12 cellular contexts compared by ENCODE assay signal in genomic region chr16:30562021-30562420, GRCh38. TPM values are rescaled to one million over a fixed set of nuclear protein-coding genes. Genes with fewer than 3 reads are reported as not detected.
A peak's percentile ranks its signal among the peaks of the same experiment; 100 is the strongest.
DNase-seq lines count a peak whose midpoint lies in the region; ATAC-seq and TF ChIP-seq lines count a peak whose summit lies in the region.
"Had no signal": no experiment of that assay in that cellular context is flagged by ENCODE, and none has a peak within 500 bp of the region (broad histone marks: within the 10 kb centered on the region; RNA-seq: fewer than 3 reads in every experiment).

No MANE protein-coding gene starts in this region.

- H3K4me2 ChIP-seq in BLaER1 treated with 17β-estradiol and CSF1 and Interleukin-3, amounts not matched to agents 10 nM and 100 nM = peak overlapping the region; percentile 74 to 98 (median 90)

- peaks cover 29 to 56% (median 44%) of the 10 kb centered on the region in 10 experiments for H3K4me1 ChIP-seq in BLaER1 treated with 17β-estradiol and CSF1 and Interleukin-3, amounts not matched to agents 10 nM and 100 nM
- peaks cover 5% of the 10 kb centered on the region for H3K4me1 ChIP-seq in colonic mucosa

- H3K36me3 Mint-ChIP-seq in natural killer cell treated with Interleukin-12 subunit alpha and Interleukin-12 subunit beta and Interleukin-15 and Interleukin-18, amount 100 ng/mL, for 72 hours = no peaks in the 10 kb centered on the region

- H3K27me3 ChIP-seq in BLaER1 treated with 17β-estradiol and CSF1 and Interleukin-3, amounts not matched to agents 10 nM and 100 nM = peaks cover 8 to 40% (median 31%) of the 10 kb centered on the region in 11 experiments; a peak in 21 of 22 replicates
- no peaks in the 10 kb centered on the region for H3K27me3 ChIP-seq in colonic mucosa

- H3K4me3 ChIP-seq in BLaER1 treated with 17β-estradiol and CSF1 and Interleukin-3, amounts not matched to agents 10 nM and 100 nM = peak overlapping the region in 9 of 10 experiments; percentile 49 to 70 (median 58); a peak in 14 of 20 replicates
- H3K4me3 ChIP-seq in GM08714 (ENCODE audit: low read length) (peak overlapping the region; percentile 47; the same call in 1 of the 2 replicates), colonic mucosa (peak overlapping the region; percentile 40)

- no peaks in the 10 kb centered on the region for H4K20me1 ChIP-seq in BLaER1 treated with 17β-estradiol and CSF1 and Interleukin-3, amounts not matched to agents 10 nM and 100 nM

- no peaks in the 10 kb centered on the region for H3K36me3 ChIP-seq in BLaER1 treated with 17β-estradiol and CSF1 and Interleukin-3, amounts not matched to agents 10 nM and 100 nM
- no peaks in the 10 kb centered on the region for H3K36me3 ChIP-seq in colonic mucosa

- H3K27ac Mint-ChIP-seq in natural killer cell treated with Interleukin-12 subunit alpha and Interleukin-12 subunit beta and Interleukin-15 and Interleukin-18, amount 100 ng/mL, for 72 hours = peak overlapping the region; percentile 86 to 96

- no peaks in the 10 kb centered on the region for H3K27me3 Mint-ChIP-seq in natural killer cell treated with Interleukin-12 subunit alpha and Interleukin-12 subunit beta and Interleukin-15 and Interleukin-18, amount 100 ng/mL, for 72 hours

- no peaks in the 10 kb centered on the region for H3K9me3 Mint-ChIP-seq in natural killer cell treated with Interleukin-12 subunit alpha and Interleukin-12 subunit beta and Interleukin-15 and Interleukin-18, amount 100 ng/mL, for 72 hours

- ATAC-seq in natural killer cell treated with Interleukin-12 subunit alpha and Interleukin-12 subunit beta and Interleukin-15 and Interleukin-18, amount 100 ng/mL, for 72 hours = no peak
- no peak for ATAC-seq in GM21529 (IDR thresholded peaks at IDR 0.05; ENCODE audit: unreplicated experiment)
- no peak for ATAC-seq in GM21367 (IDR thresholded peaks at IDR 0.05; ENCODE audit: unreplicated experiment)
- ATAC-seq: esophagus mucosa, SK-N-SH treated with all-trans-retinoic acid at 6 μM for 48 hours had no signal

- intact Hi-C loops in colonic mucosa (cut with DNase I) = no loop called here

- H3K27ac ChIP-seq in BLaER1 treated with 17β-estradiol and CSF1 and Interleukin-3, amounts not matched to agents 10 nM and 100 nM = peak overlapping the region; percentile 66 to 83 (median 73)
- H3K27ac ChIP-seq in colonic mucosa = peak overlapping the region; percentile 67

- H3K4me3 Mint-ChIP-seq in natural killer cell treated with Interleukin-12 subunit alpha and Interleukin-12 subunit beta and Interleukin-15 and Interleukin-18, amount 100 ng/mL, for 72 hours = peak overlapping the region; percentile 79

- TF ChIP-seq CTCF in colonic mucosa (IDR thresholded peaks at IDR 0.05) = no peak

- peaks cover 22 to 31% of the 10 kb centered on the region in 2 donors for H3K4me1 Mint-ChIP-seq in natural killer cell treated with Interleukin-12 subunit alpha and Interleukin-12 subunit beta and Interleukin-15 and Interleukin-18, amount 100 ng/mL, for 72 hours (ENCODE audit: low read depth in 2 of 2)

- peak; percentile 66 for DNase-seq in colonic mucosa
- DNase-seq in natural killer cell treated with Interleukin-12 subunit alpha and Interleukin-12 subunit beta and Interleukin-15 and Interleukin-18, amount 100 ng/mL, for 72 hours (ENCODE audit: low spot score) = no peak
- no peak for DNase-seq in effector CD4-positive, alpha-beta T cell
- no peak for DNase-seq in NCI-H774 (lab: John Stamatoyannopoulos, UW)
- DNase-seq: DMS153, NCI-H69 had no signal

- no peaks in the 10 kb centered on the region for H3K9me3 ChIP-seq in BLaER1 treated with 17β-estradiol and CSF1 and Interleukin-3, amounts not matched to agents 10 nM and 100 nM (replicated peaks in 1 of 11)
- no peaks in the 10 kb centered on the region for H3K9me3 ChIP-seq in colonic mucosa

- peak overlapping the region; percentile 53 to 81 (median 76); a peak in 20 of 22 replicates for H3K9ac ChIP-seq in BLaER1 treated with 17β-estradiol and CSF1 and Interleukin-3, amounts not matched to agents 10 nM and 100 nM
- peak overlapping the region; percentile 44 to 68 for H3K9ac ChIP-seq in colonic mucosa (ENCODE audit: low read depth in 2 of 2, low read length in 2 of 2)

RNA-seq across cellular contexts. Expression of gene ZNF764, which starts 3.8 kb away (rescaled TPM):
- 10 to 100 TPM in 1 of 2 donors, 1 to 10 TPM in 1; 9.0 to 11.1 TPM for total RNA-seq in colonic mucosa
- total RNA-seq in natural killer cell treated with Interleukin-12 subunit alpha and Interleukin-12 subunit beta and Interleukin-15 and Interleukin-18, amount 100 ng/mL, for 72 hours = 10 to 100 TPM; 14.9 to 22.9 TPM

RNA-seq across cellular contexts. Expression of gene ZNF688, which starts 9.5 kb away (rescaled TPM):
- 10 to 100 TPM; 13.1 to 14.3 TPM for total RNA-seq in colonic mucosa
- 1 to 10 TPM; 8.3 to 8.9 TPM for total RNA-seq in natural killer cell treated with Interleukin-12 subunit alpha and Interleukin-12 subunit beta and Interleukin-15 and Interleukin-18, amount 100 ng/mL, for 72 hours

RNA-seq across cellular contexts. Expression of gene ZNF785, which starts 23.5 kb away (rescaled TPM):
- total RNA-seq in colonic mucosa = 10 to 100 TPM; 12.7 to 13.3 TPM
- total RNA-seq in natural killer cell treated with Interleukin-12 subunit alpha and Interleukin-12 subunit beta and Interleukin-15 and Interleukin-18, amount 100 ng/mL, for 72 hours = 10 to 100 TPM; 13.3 to 20.0 TPM

RNA-seq across cellular contexts. Expression of gene ZNF747, which starts 27.4 kb away (rescaled TPM):
- total RNA-seq in colonic mucosa = 10 to 100 TPM in 1 of 2 donors, 1 to 10 TPM in 1; 8.7 to 11.9 TPM
- 10 to 100 TPM in 1 of 2 donors, 1 to 10 TPM in 1; 8.7 to 10.3 TPM for total RNA-seq in natural killer cell treated with Interleukin-12 subunit alpha and Interleukin-12 subunit beta and Interleukin-15 and Interleukin-18, amount 100 ng/mL, for 72 hours

RNA-seq across cellular contexts. Expression of gene ZNF768, which starts 35.7 kb away (rescaled TPM):
- total RNA-seq in colonic mucosa = 10 to 100 TPM; 58.6 to 63.2 TPM
- total RNA-seq in natural killer cell treated with Interleukin-12 subunit alpha and Interleukin-12 subunit beta and Interleukin-15 and Interleukin-18, amount 100 ng/mL, for 72 hours = 10 to 100 TPM; 10.4 to 11.8 TPM
